12 cellular contexts compared by ENCODE assay signal in the genomic region with DNA sequence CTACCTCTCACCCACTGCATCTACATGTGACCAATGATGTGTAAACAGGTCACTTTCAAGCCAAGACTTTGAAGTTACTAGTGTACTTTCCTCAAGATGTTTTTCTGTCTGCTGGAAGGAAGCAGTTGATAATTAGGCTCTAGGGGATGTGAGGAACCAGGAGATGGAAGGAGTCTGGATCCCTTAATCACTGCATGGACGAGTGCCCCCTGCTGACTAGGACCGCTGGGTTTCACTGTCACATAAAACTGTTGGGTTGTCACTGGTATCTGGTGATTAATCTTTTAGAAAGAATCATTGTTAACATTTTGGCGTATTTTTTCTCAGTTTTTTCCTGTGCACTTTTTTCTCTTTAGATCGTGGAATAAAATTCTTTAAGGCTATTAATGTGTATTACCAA.
DNase-seq lines count a peak whose midpoint lies in the region; ATAC-seq and TF ChIP-seq lines count a peak whose summit lies in the region.
"Had no signal": no experiment of that assay in that cellular context is flagged by ENCODE, and none has a peak within 500 bp of the region (broad histone marks: within the 10 kb centered on the region; RNA-seq: fewer than 3 reads in every experiment).

No MANE protein-coding gene starts in this region.

- H3K4me1 ChIP-seq in cardiac muscle cell (ENCODE audit: low read depth), result no peaks in the 10 kb centered on the region
- no peaks in the 10 kb centered on the region for H3K4me1 ChIP-seq in PC-3 (ENCODE audit: insufficient read depth, low read length)
- H3K4me1 ChIP-seq: Peyer's patch had no signal

- ATAC-seq in left cardiac atrium, result no peak
- ATAC-seq in PC-3, result peak; percentile 33; the same call in 1 of the 2 replicates
- no peak for ATAC-seq in GM21423 (IDR thresholded peaks at IDR 0.05; ENCODE audit: unreplicated experiment)

- H3K9me3 ChIP-seq in cardiac muscle cell (ENCODE audit: low read depth), result no peaks in the 10 kb centered on the region
- H3K9me3 ChIP-seq in PC-3 (ENCODE audit: low read length), result no peaks in the 10 kb centered on the region
- H3K9me3 ChIP-seq: Peyer's patch had no signal

- peaks cover 15% of the 10 kb centered on the region for H3K9me3 Mint-ChIP-seq in type B pancreatic cell
- H3K9me3 Mint-ChIP-seq: dendritic cell treated with granulocyte-macrophage colony-stimulating factor and Interleukin-4, amounts not matched to agents 40 ng/mL and 50 ng/mL, for 4 days had no signal

- H3K9me2 ChIP-seq in PC-3 (replicated peaks; ENCODE audit: low read length), result no peaks in the 10 kb centered on the region

- H2AFZ ChIP-seq in PC-3 (ENCODE audit: low read length), result no peak overlapping the region

- intact Hi-C loops in left cardiac atrium (cut with DNase I), result no loop called here
- intact Hi-C loops in PC-3 (cut with micrococcal nuclease), result no loop called here

- H3K27me3 ChIP-seq in cardiac muscle cell (no peaks in the 10 kb centered on the region), PC-3 (ENCODE audit: low read length) (no peaks in the 10 kb centered on the region)
- H3K27me3 ChIP-seq: Peyer's patch had no signal

- CTCF ChIA-PET in PC-3 (lab: Charles Lee), result no interaction called here

- no peak overlapping the region for H3K9ac ChIP-seq in PC-3 (ENCODE audit: low read length)

- H3K79me2 ChIP-seq in PC-3 (ENCODE audit: low read length), result no peaks in the 10 kb centered on the region

- BruUV-seq in PC-3 (replicated peaks; lab: Mats Ljungman, UMichigan), result no TSS peak

- H3K27ac Mint-ChIP-seq in type B pancreatic cell, result no peak overlapping the region
- H3K27ac Mint-ChIP-seq: dendritic cell treated with granulocyte-macrophage colony-stimulating factor and Interleukin-4, amounts not matched to agents 40 ng/mL and 50 ng/mL, for 4 days; mesothelial cell of epicardium had no signal

- no peaks in the 10 kb centered on the region for H3K36me3 Mint-ChIP-seq in type B pancreatic cell
- H3K36me3 Mint-ChIP-seq: mesothelial cell of epicardium had no signal

- H3K27me3 Mint-ChIP-seq in type B pancreatic cell, result peaks cover 11% of the 10 kb centered on the region

- POLR2A ChIA-PET in PC-3 (lab: Charles Lee; ENCODE audit: unreplicated experiment), result no interaction called here

- DNase-seq in cardiac muscle cell (ENCODE audit: low read depth in 1 of 2, low spot score in 1 of 2) (peak in 1 of 2 donors; percentile 45), left cardiac atrium (no peak), PC-3 (peak; percentile 33), fibroblast of the aortic adventitia (ENCODE audit: low read depth) (peak; percentile 13), type B pancreatic cell (ENCODE audit: extremely low spot score, unreplicated experiment) (no peak), HuH-7.5 (ENCODE audit: low spot score) (no peak), SKM-1 (lab: John Stamatoyannopoulos, UW; ENCODE audit: unreplicated experiment) (no peak)
- DNase-seq: Peyer's patch; stimulated activated CD4-positive, alpha-beta T cell treated with anti-CD3 and anti-CD28 coated beads, Interleukin-4, amount 100 ng/mL, for 4 hours had no signal

- H3K4me3 ChIP-seq in cardiac muscle cell (no peak overlapping the region), PC-3 (ENCODE audit: low read length) (no peak overlapping the region), fibroblast of the aortic adventitia (ENCODE audit: low read depth, low read length) (no peak overlapping the region)
- H3K4me3 ChIP-seq: Peyer's patch had no signal

- H3K4me3 Mint-ChIP-seq in type B pancreatic cell, result no peak overlapping the region
- H3K4me3 Mint-ChIP-seq: dendritic cell treated with granulocyte-macrophage colony-stimulating factor and Interleukin-4, amounts not matched to agents 40 ng/mL and 50 ng/mL, for 4 days; mesothelial cell of epicardium had no signal

- H3K4me2 ChIP-seq in PC-3 (ENCODE audit: low read length), result no peak overlapping the region

- H3K27ac ChIP-seq in cardiac muscle cell, result no peak overlapping the region
- H3K27ac ChIP-seq in PC-3 (ENCODE audit: low read length), result no peak overlapping the region
- H3K27ac ChIP-seq: Peyer's patch had no signal

- H3K36me3 ChIP-seq in cardiac muscle cell (no peaks in the 10 kb centered on the region), PC-3 (ENCODE audit: low read depth, low read length) (no peaks in the 10 kb centered on the region)
- H3K36me3 ChIP-seq: Peyer's patch had no signal

- TF ChIP-seq CTCF in cardiac muscle cell (IDR thresholded peaks at IDR 0.05; ENCODE audit: low read depth, low read length), result peak; percentile 52
- peak; percentile 56 for TF ChIP-seq CTCF in PC-3 (conservative IDR thresholded peaks at IDR 0.05; ENCODE audit: low read depth, low read length)
- peak; percentile 33 for TF ChIP-seq CTCF in fibroblast of the aortic adventitia (IDR thresholded peaks at IDR 0.05; ENCODE audit: insufficient read depth, low read length)
- TF ChIP-seq CTCF in type B pancreatic cell (conservative IDR thresholded peaks at IDR 0.05), result peak; percentile 58

- no peaks in the 10 kb centered on the region for H4K20me1 ChIP-seq in PC-3 (ENCODE audit: low read length)

- no peaks in the 10 kb centered on the region for H3F3A ChIP-seq in PC-3 (ENCODE audit: low read length, unreplicated experiment)

- H3K4me1 Mint-ChIP-seq in type B pancreatic cell (ENCODE audit: unreplicated experiment), result peaks cover 5% of the 10 kb centered on the region
- H3K4me1 Mint-ChIP-seq: mesothelial cell of epicardium had no signal

Comparison
In these comparisons a context has a peak if more than half of its experiments do, and no peak if none do; other contexts are left out.
1. DNase-seq: peak in PC-3 (single experiment) and fibroblast of the aortic adventitia (single experiment); none in left cardiac atrium (single experiment), type B pancreatic cell (single experiment), HuH-7.5 (single experiment) and SKM-1 (single experiment).
2. Peak in every context shown above with its lines, with median percentiles within 50 percentile points of each other: CTCF ChIP-seq.